In genomic region chr22:48346911-48347310, GRCh38 we compare ENCODE assay signal across 19 cellular contexts.
DNase-seq lines count a peak whose midpoint lies in the region; ATAC-seq and TF ChIP-seq lines count a peak whose summit lies in the region.
"Had no signal": no experiment of that assay in that cellular context is flagged by ENCODE, and none has a peak within 500 bp of the region (broad histone marks: within the 10 kb centered on the region; RNA-seq: fewer than 3 reads in every experiment).

No MANE protein-coding gene starts in this region.

- TF ChIP-seq POLR2A in heart left ventricle (IDR thresholded peaks at IDR 0.05), result no peak

- no peak overlapping the region for H3K4me3 Mint-ChIP-seq in endodermal cell
- no peak overlapping the region for H3K4me3 Mint-ChIP-seq in stimulated activated effector memory CD8-positive, alpha-beta T cell treated with anti-CD3 and anti-CD28 coated beads, Interleukin-12 subunit alpha, Interleukin-12 subunit beta, amount 100 ng/mL, for 72 hours
- H3K4me3 Mint-ChIP-seq: CD4-positive, alpha-beta memory T cell; HFFc6; IgD-negative memory B cell had no signal

- H3K4me3 ChIP-seq in heart left ventricle, result no peak overlapping the region
- H3K4me3 ChIP-seq in endodermal cell (ENCODE audit: low read length), result no peak overlapping the region

- ATAC-seq in heart left ventricle, result no peak
- no peak for ATAC-seq in HG03442 (IDR thresholded peaks at IDR 0.05; ENCODE audit: unreplicated experiment)
- no peak for ATAC-seq in stimulated activated effector memory CD8-positive, alpha-beta T cell treated with anti-CD3 and anti-CD28 coated beads, Interleukin-12 subunit alpha, Interleukin-12 subunit beta, amount 100 ng/mL, for 72 hours
- ATAC-seq: HCT116, HepG2 had no signal

- H3K27ac ChIP-seq in heart left ventricle (no peak overlapping the region), endodermal cell (ENCODE audit: low read depth, low read length) (no peak overlapping the region)

- H3K27ac Mint-ChIP-seq in endodermal cell, result no peak overlapping the region
- H3K27ac Mint-ChIP-seq in stimulated activated effector memory CD8-positive, alpha-beta T cell treated with anti-CD3 and anti-CD28 coated beads, Interleukin-12 subunit alpha, Interleukin-12 subunit beta, amount 100 ng/mL, for 72 hours, result no peak overlapping the region
- H3K27ac Mint-ChIP-seq: CD14-positive monocyte; CD4-positive, alpha-beta memory T cell; HFFc6; IgD-negative memory B cell had no signal

- TF ChIP-seq CTCF in heart left ventricle (IDR thresholded peaks at IDR 0.05) (no peak), endodermal cell (conservative IDR thresholded peaks at IDR 0.05) (no peak)

- intact Hi-C loops in cardiac septum (cut with DNase I) (no loop called here), heart left ventricle (cut with DNase I) (no loop called here), posterior vena cava (cut with DNase I) (no loop called here)

- WGBS in heart left ventricle, 4 donors, result 64 to 78% (median 68%) methylated on average over 9 to 13 of the region's 13 CpGs
- 92 to 96% methylated on average over 5 to 13 of the region's 13 CpGs for WGBS in endodermal cell (ENCODE audit: insufficient coverage in 1 of 2, insufficient read length in 1 of 2), 2 experiments

- no peaks in the 10 kb centered on the region for H3K4me1 Mint-ChIP-seq in endodermal cell
- no peaks in the 10 kb centered on the region for H3K4me1 Mint-ChIP-seq in stimulated activated effector memory CD8-positive, alpha-beta T cell treated with anti-CD3 and anti-CD28 coated beads, Interleukin-12 subunit alpha, Interleukin-12 subunit beta, amount 100 ng/mL, for 72 hours
- H3K4me1 Mint-ChIP-seq: CD14-positive monocyte; CD4-positive, alpha-beta memory T cell; IgD-negative memory B cell had no signal

- DNase-seq in cardiac septum (ENCODE audit: low spot score) (peak; percentile 26), heart left ventricle (no peak), endodermal cell (peak; percentile 39), posterior vena cava (ENCODE audit: low spot score) (peak; percentile 60), dermis blood vessel endothelial cell (no peak)
- no peak for DNase-seq in stimulated activated effector memory CD8-positive, alpha-beta T cell treated with anti-CD3 and anti-CD28 coated beads, Interleukin-12 subunit alpha, Interleukin-12 subunit beta, amount 100 ng/mL, for 72 hours (ENCODE audit: low spot score in 2 of 2)
- DNase-seq: ACHN; BE2C; CD4-positive, alpha-beta memory T cell; DMS153; GDM1; GOT3; H7; HFFc6 had no signal

- H3K4me1 ChIP-seq in heart left ventricle, result no peaks in the 10 kb centered on the region
- H3K4me1 ChIP-seq in endodermal cell (ENCODE audit: control insufficient read depth, insufficient read depth, low read length), result no peaks in the 10 kb centered on the region
- H3K4me1 ChIP-seq: BE2C had no signal

- no peak overlapping the region for H3K9ac ChIP-seq in endodermal cell (ENCODE audit: extremely low read depth, low read length, poor library complexity, severe bottlenecking)

- H3K9me3 ChIP-seq in heart left ventricle (no peaks in the 10 kb centered on the region), endodermal cell (ENCODE audit: control insufficient read depth, low read length) (no peaks in the 10 kb centered on the region)
- H3K9me3 ChIP-seq: BE2C had no signal

- H3K27me3 Mint-ChIP-seq in endodermal cell (ENCODE audit: insufficient read depth), result peaks cover 24% of the 10 kb centered on the region
- H3K27me3 Mint-ChIP-seq: CD4-positive, alpha-beta memory T cell had no signal

- no peaks in the 10 kb centered on the region for H3K9me3 Mint-ChIP-seq in endodermal cell
- no peaks in the 10 kb centered on the region for H3K9me3 Mint-ChIP-seq in stimulated activated effector memory CD8-positive, alpha-beta T cell treated with anti-CD3 and anti-CD28 coated beads, Interleukin-12 subunit alpha, Interleukin-12 subunit beta, amount 100 ng/mL, for 72 hours
- H3K9me3 Mint-ChIP-seq: CD4-positive, alpha-beta memory T cell; IgD-negative memory B cell had no signal

- H3K27me3 ChIP-seq in heart left ventricle, result peaks cover 0 to 35% (median 0%) of the 10 kb centered on the region in 9 donors
- H3K27me3 ChIP-seq in endodermal cell (ENCODE audit: control insufficient read depth, insufficient read depth, low read length, poor library complexity, severe bottlenecking), result no peaks in the 10 kb centered on the region
- H3K27me3 ChIP-seq: BE2C had no signal

- no peaks in the 10 kb centered on the region for H3K36me3 Mint-ChIP-seq in endodermal cell (ENCODE audit: low read depth)
- no peaks in the 10 kb centered on the region for H3K36me3 Mint-ChIP-seq in stimulated activated effector memory CD8-positive, alpha-beta T cell treated with anti-CD3 and anti-CD28 coated beads, Interleukin-12 subunit alpha, Interleukin-12 subunit beta, amount 100 ng/mL, for 72 hours
- H3K36me3 Mint-ChIP-seq: CD14-positive monocyte; CD4-positive, alpha-beta memory T cell; IgD-negative memory B cell had no signal

- H3K36me3 ChIP-seq in heart left ventricle, result no peaks in the 10 kb centered on the region
- H3K36me3 ChIP-seq in endodermal cell (ENCODE audit: control insufficient read depth, insufficient read depth, low read length), result no peaks in the 10 kb centered on the region
- H3K36me3 ChIP-seq: BE2C had no signal

Comparison
In these comparisons a context has a peak if more than half of its experiments do, and no peak if none do; other contexts are left out.
1. DNase-seq: peak in cardiac septum (single experiment), endodermal cell (single experiment) and posterior vena cava (single experiment); none in heart left ventricle (0 of 5), stimulated activated effector memory CD8-positive, alpha-beta T cell treated with anti-CD3 and anti-CD28 coated beads, Interleukin-12 subunit alpha, Interleukin-12 subunit beta, amount 100 ng/mL, for 72 hours (0 of 2) and dermis blood vessel endothelial cell (single experiment).